ENCODE assay signal across 16 cellular contexts in the genomic region with DNA sequence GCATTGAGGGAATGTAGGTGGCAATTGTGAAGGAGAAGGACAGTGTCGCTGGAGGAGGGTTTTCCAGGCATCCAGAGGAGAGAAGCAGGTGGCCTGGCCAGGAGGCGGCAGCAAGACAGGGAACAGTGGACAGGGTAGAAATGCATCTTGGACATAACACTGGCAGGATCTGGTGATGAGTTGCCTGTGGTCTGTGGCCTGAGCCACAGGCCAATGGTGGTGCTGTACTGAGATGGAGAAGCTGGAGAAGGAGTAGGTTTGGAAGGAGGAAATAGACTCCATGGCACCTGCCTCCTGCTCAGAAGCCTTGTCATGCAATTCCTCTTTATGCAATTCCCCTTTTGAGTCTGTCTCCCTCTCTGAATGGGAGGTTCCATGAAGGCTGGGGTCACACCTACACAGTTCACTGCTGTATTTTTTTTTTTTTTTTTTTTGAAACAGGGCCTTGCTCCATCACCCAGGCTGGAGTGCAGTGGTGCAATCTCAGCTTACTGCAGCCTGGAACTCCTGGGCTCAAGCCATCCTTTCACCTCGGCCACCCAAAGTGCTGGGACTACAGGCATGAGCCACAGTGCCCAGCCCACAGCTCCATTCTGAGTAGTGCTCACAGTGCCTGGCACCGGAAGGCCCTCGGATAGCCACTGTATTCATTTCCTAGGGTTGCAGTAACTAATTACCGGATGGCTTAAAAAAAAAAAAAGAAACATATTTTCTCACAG. TPM values are rescaled to one million over a fixed set of nuclear protein-coding genes. Genes with fewer than 3 reads are reported as not detected.
DNase-seq lines count a peak whose midpoint lies in the region; ATAC-seq and TF ChIP-seq lines count a peak whose summit lies in the region.
"Had no signal": no experiment of that assay in that cellular context is flagged by ENCODE, and none has a peak within 500 bp of the region (broad histone marks: within the 10 kb centered on the region; RNA-seq: fewer than 3 reads in every experiment).

No MANE protein-coding gene starts in this region.

- no peak overlapping the region for H3K4me3 ChIP-seq in retinal pigment epithelial cell (ENCODE audit: low read length)
- H3K4me3 ChIP-seq: upper lobe of right lung had no signal

- peak; percentile 32 for DNase-seq in RPMI7951 (ENCODE audit: low read depth)
- peak; percentile 16 for DNase-seq in glomerular visceral epithelial cell (ENCODE audit: extremely low spot score)
- DNase-seq in retinal pigment epithelial cell (ENCODE audit: low read depth), result peak; percentile 83
- DNase-seq in SKM-1 (lab: John Stamatoyannopoulos, UW; ENCODE audit: unreplicated experiment), result no peak
- DNase-seq in NCI-H1930 (lab: John Stamatoyannopoulos, UW), result no peak
- DNase-seq: activated CD4-positive, CD25-positive, alpha-beta regulatory T cell; activated naive CD8-positive, alpha-beta T cell treated with anti-CD3 and anti-CD28 coated beads, Interleukin-2, amount 10 ng/mL, durations not matched to agents 7 days and 5 days; erythroblast; Karpas-422; stimulated activated CD4-positive, alpha-beta T cell treated with anti-CD3 and anti-CD28 coated beads, Interleukin-15, amount 100 ng/mL, for 24 hours; upper lobe of right lung had no signal

- TF ChIP-seq CTCF in retinal pigment epithelial cell (conservative IDR thresholded peaks at IDR 0.05; ENCODE audit: low read depth, low read length), result no peak

- peak; percentile 16 for ATAC-seq in GM18511 (IDR thresholded peaks at IDR 0.05; ENCODE audit: unreplicated experiment)
- no peak for ATAC-seq in HG03280 (IDR thresholded peaks at IDR 0.05; ENCODE audit: unreplicated experiment)
- no peak for ATAC-seq in esophagus mucosa

RNA-seq across cellular contexts. Expression of gene CACNG4, which starts 13.5 kb away (rescaled TPM):
- total RNA-seq in RPMI7951 (2014; rRNA removed; shearing (Covaris generic)), result 0.12 TPM in 1 of 2 replicates, not detected in the other
- 0.08 TPM for total RNA-seq in esophagus mucosa
- total RNA-seq: activated naive CD8-positive, alpha-beta T cell treated with anti-CD3 and anti-CD28 coated beads, Interleukin-2, amount 10 ng/mL, durations not matched to agents 7 days and 5 days; B cell; osteoblast had no signal

Comparison
In these comparisons a context has a peak if more than half of its experiments do, and no peak if none do; other contexts are left out.
1. DNase-seq: peak in RPMI7951 (single experiment), glomerular visceral epithelial cell (single experiment) and retinal pigment epithelial cell (single experiment); none in SKM-1 (single experiment) and NCI-H1930 (0 of 2).